In the genomic region with DNA sequence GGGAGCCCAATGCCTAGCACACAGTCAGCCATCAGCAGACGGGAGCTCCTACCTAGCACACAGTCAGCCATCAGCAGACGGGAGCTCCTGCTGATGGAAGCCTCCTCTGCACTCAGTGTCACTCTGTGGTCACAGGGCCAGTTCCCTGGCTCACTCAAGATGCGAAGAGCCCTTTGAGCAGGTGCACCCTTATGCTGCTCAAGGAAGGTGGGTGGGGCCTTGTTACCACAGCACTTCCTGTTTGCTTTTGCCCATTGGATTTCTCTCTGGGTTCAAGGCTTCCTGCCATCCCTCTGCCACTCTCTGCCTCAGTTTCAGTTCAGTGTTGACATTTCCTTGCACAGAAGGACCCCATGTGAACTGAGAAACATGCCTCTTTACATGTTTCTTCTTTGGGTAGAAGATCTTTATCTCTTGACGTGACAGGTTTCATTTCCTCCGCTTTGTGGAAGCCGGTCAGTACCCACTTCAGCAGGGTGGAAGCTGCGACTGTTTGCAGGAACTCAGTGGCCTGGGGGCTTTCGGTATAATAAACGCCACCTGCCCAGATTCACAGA, we compare ENCODE assay signal across 8 cellular contexts. TPM values are rescaled to one million over a fixed set of nuclear protein-coding genes. Genes with fewer than 3 reads are reported as not detected.
DNase-seq lines count a peak whose midpoint lies in the region; ATAC-seq and TF ChIP-seq lines count a peak whose summit lies in the region.

No MANE protein-coding gene starts in this region.

- WGBS in tibial nerve, 2 donors: 80 to 81% methylated on average over 8 to 9 of the region's 9 CpGs
- 40% methylated on average over 6 of the region's 9 CpGs for WGBS in right lobe of liver (ENCODE audit: insufficient coverage, low coverage, low lambda C conversion rate, missing lambda C conversion rate)

- intact Hi-C loops in right lobe of liver (cut with DNase I): no loop called here

- H3K27ac ChIP-seq in DOHH2 (ENCODE audit: low read depth, low read length): peak overlapping the region; percentile 43
- peak overlapping the region; percentile 13; the same call in 1 of the 2 replicates for H3K27ac ChIP-seq in KMS-11
- peak overlapping the region in 3 of 4 donors; percentile 5 to 96 (median 92) for H3K27ac ChIP-seq in tibial nerve
- no peak overlapping the region for H3K27ac ChIP-seq in right lobe of liver

- peak; percentile 91 for ATAC-seq in GM21526 (IDR thresholded peaks at IDR 0.05; ENCODE audit: low FRiP score, unreplicated experiment)
- ATAC-seq in right lobe of liver: no peak

- peak overlapping the region; percentile 29; the same call in 1 of the 2 replicates for H2AFZ ChIP-seq in KMS-11 (ENCODE audit: low read depth)

- H3K4me3 ChIP-seq in DOHH2 (ENCODE audit: low read length) (peak overlapping the region; percentile 52), KMS-11 (IDR thresholded peaks at IDR 0.05; ENCODE audit: insufficient read depth, low read depth, low read length) (no peak overlapping the region), tibial nerve (no peak overlapping the region), right lobe of liver (no peak overlapping the region)

- no peak for TF ChIP-seq POLR2A in tibial nerve (IDR thresholded peaks at IDR 0.05)
- no peak for TF ChIP-seq POLR2A in right lobe of liver (IDR thresholded peaks at IDR 0.05)

- H3K36me3 ChIP-seq in DOHH2 (ENCODE audit: control insufficient read depth, low read length) (peaks cover 94% of the 10 kb centered on the region), KMS-11 (ENCODE audit: insufficient read depth) (no peaks in the 10 kb centered on the region), tibial nerve (peaks cover 0 to 88% (median 0%) of the 10 kb centered on the region in 3 donors), right lobe of liver (peaks cover 0 to 3% (median 0%) of the 10 kb centered on the region in 4 donors)

- H3K79me2 ChIP-seq in DOHH2 (ENCODE audit: control insufficient read depth, low read length): peaks cover 95% of the 10 kb centered on the region
- no peaks in the 10 kb centered on the region for H3K79me2 ChIP-seq in KMS-11 (ENCODE audit: insufficient read depth, low read depth)

- H3K27me3 ChIP-seq in DOHH2 (ENCODE audit: control insufficient read depth, low read length): no peaks in the 10 kb centered on the region
- no peaks in the 10 kb centered on the region for H3K27me3 ChIP-seq in KMS-11 (ENCODE audit: insufficient read depth, low read depth)
- no peaks in the 10 kb centered on the region for H3K27me3 ChIP-seq in tibial nerve
- H3K27me3 ChIP-seq in right lobe of liver: no peaks in the 10 kb centered on the region

- peaks cover 78% of the 10 kb centered on the region for H3K4me1 ChIP-seq in DOHH2 (ENCODE audit: control insufficient read depth, low read length)
- H3K4me1 ChIP-seq in KMS-11 (ENCODE audit: low read depth, poor library complexity, severe bottlenecking): peaks cover 18% of the 10 kb centered on the region
- peaks cover 3 to 96% (median 51%) of the 10 kb centered on the region in 4 donors for H3K4me1 ChIP-seq in tibial nerve
- H3K4me1 ChIP-seq in right lobe of liver: peaks cover 0 to 40% (median 10%) of the 10 kb centered on the region in 4 donors

- no peak overlapping the region for H3K9ac ChIP-seq in KMS-11

- DNase-seq in activated effector memory CD4-positive, alpha-beta T cell treated with anti-CD3 and anti-CD28 coated beads, Interleukin-2, amount 50 U/mL, for 16 hours: peak; percentile 81
- DNase-seq in tibial nerve (ENCODE audit: low spot score in 2 of 2): no peak
- no peak for DNase-seq in right lobe of liver
- DNase-seq in dedifferentiated amniotic fluid mesenchymal stem cell (ENCODE audit: extremely low spot score): no peak
- no peak for DNase-seq in GDM1 (lab: John Stamatoyannopoulos, UW)

- H4K20me1 ChIP-seq in DOHH2 (ENCODE audit: control insufficient read depth, insufficient read depth, low read depth, low read length) (peaks cover 30% of the 10 kb centered on the region), KMS-11 (ENCODE audit: insufficient read depth) (no peaks in the 10 kb centered on the region)

- TF ChIP-seq EP300 in tibial nerve (IDR thresholded peaks at IDR 0.05): no peak

- H3K4me2 ChIP-seq in DOHH2 (ENCODE audit: low read length): peak overlapping the region; percentile 63
- H3K4me2 ChIP-seq in KMS-11: peak overlapping the region; percentile 49; the same call in 1 of the 2 replicates

- peaks cover 11% of the 10 kb centered on the region for H3F3A ChIP-seq in DOHH2 (ENCODE audit: control insufficient read depth, insufficient read depth)

- no peaks in the 10 kb centered on the region for H3K9me2 ChIP-seq in DOHH2 (replicated peaks; ENCODE audit: control insufficient read depth, low read length)

- TF ChIP-seq CTCF in DOHH2 (IDR thresholded peaks at IDR 0.05; ENCODE audit: low read depth, low read length, poor library complexity, severe bottlenecking): no peak
- no peak for TF ChIP-seq CTCF in KMS-11 (conservative IDR thresholded peaks at IDR 0.05; ENCODE audit: low read depth, low read length)
- TF ChIP-seq CTCF in tibial nerve (IDR thresholded peaks at IDR 0.05): no peak
- no peak for TF ChIP-seq CTCF in right lobe of liver (IDR thresholded peaks at IDR 0.05)

- H3K9me3 ChIP-seq in DOHH2 (ENCODE audit: control insufficient read depth, insufficient read depth, low read length): no peaks in the 10 kb centered on the region
- H3K9me3 ChIP-seq in tibial nerve: no peaks in the 10 kb centered on the region
- no peaks in the 10 kb centered on the region for H3K9me3 ChIP-seq in right lobe of liver

RNA-seq across cellular contexts. Expression of gene TRIB2, which starts 11.6 kb away (rescaled TPM):
- total RNA-seq in tibial nerve (100 to 1,000 TPM; 182 to 554 (median 315) TPM), right lobe of liver (10 to 100 TPM in 5 of 6 experiments, 1 to 10 TPM in 1; 9.1 to 24.4 (median 15.3) TPM)

Comparison
In these comparisons a context has a peak if more than half of its experiments do, and no peak if none do; other contexts are left out.
1. H3K27ac ChIP-seq: peak in DOHH2 (single experiment), KMS-11 (single experiment) and tibial nerve (3 of 4); none in right lobe of liver (0 of 3).
2. RNA of gene TRIB2, which starts 11.6 kb away (total RNA-seq): 182 to 554 TPM in tibial nerve; 9.1 to 24.4 TPM in right lobe of liver; every median in the first group is over 4 times any median in the second.